28 cellular contexts compared by ENCODE assay signal in the genomic region with DNA sequence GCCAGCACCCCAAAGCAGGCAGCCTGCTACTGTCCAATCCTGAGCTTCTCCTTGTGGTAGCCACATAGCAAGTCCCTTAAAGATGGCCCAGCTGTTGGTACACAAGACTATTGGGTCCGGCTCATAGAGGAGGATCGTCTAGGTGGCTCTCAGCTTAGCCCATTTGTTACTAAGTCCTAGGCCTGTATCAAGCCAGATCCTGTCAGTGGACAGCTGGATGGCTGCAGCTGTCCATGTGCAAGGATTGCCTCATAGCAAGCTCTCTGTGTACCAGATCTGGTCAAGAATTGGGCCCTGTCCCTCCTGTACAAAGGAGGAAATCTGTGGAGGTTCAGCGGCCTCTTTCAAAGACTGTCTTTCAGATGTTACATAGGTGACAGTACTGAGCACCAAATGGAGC.
"Had no signal": no experiment of that assay in that cellular context is flagged by ENCODE, and none has a peak within 500 bp of the region (broad histone marks: within the 10 kb centered on the region; RNA-seq: fewer than 3 reads in every experiment).

No MANE protein-coding gene starts in this region.

- H3K4me3 ChIP-seq: ascending aorta, cardiac muscle cell had no signal

- H3K27me3 ChIP-seq: ascending aorta, cardiac muscle cell had no signal

- H3K27ac ChIP-seq: ascending aorta, cardiac muscle cell, VCaP had no signal

- H3K36me3 ChIP-seq: ascending aorta, cardiac muscle cell had no signal

- ATAC-seq: activated CD8-positive, alpha-beta T cell treated with anti-CD3 and anti-CD28 coated beads for 36 hours; activated naive CD8-positive, alpha-beta T cell treated with anti-CD3 and anti-CD28 coated beads, Interleukin-2, amount 50 U/mL, for 24 hours; activated T-cell treated with anti-CD3 and anti-CD28 coated beads, Interleukin-2, amount 50 U/mL, for 4 hours had no signal

- DNase-seq: activated B cell treated with CpG ODN at 0.5 μM for 24 hours; activated CD4-positive, alpha-beta memory T cell treated with anti-CD3 and anti-CD28 coated beads for 36 hours; activated CD4-positive, alpha-beta T cell treated with anti-CD3 and anti-CD28 coated beads for 4 hours; activated CD4-positive, alpha-beta T cell treated with anti-CD3 and anti-CD28 coated beads, Interleukin-2, amount 10 ng/mL, durations not matched to agents 24 days and 14 days; activated CD4-positive, alpha-beta T cell treated with anti-CD3 and anti-CD28 coated beads, Interleukin-2, amount 50 U/mL, for 1 hour; activated CD4-positive, alpha-beta T cell treated with anti-CD3 and anti-CD28 coated beads, Interleukin-2, amount 50 U/mL, for 4 hours; activated CD4-positive, CD25-positive, alpha-beta regulatory T cell treated with anti-CD3 and anti-CD28 coated beads, Interleukin-2, amount 50 U/mL, for 72 hours; activated CD8-positive, alpha-beta memory T cell treated with anti-CD3 and anti-CD28 coated beads, Interleukin-2, amount 50 U/mL, for 4 hours; activated CD8-positive, alpha-beta T cell treated with anti-CD3 and anti-CD28 coated beads for 36 hours; activated effector memory CD4-positive, alpha-beta T cell treated with Interleukin-2 at 50 U/mL for 16 hours; activated gamma-delta T cell; activated naive CD4-positive, alpha-beta T cell treated with anti-CD3 and anti-CD28 coated beads, Interleukin-2, amount 10 ng/mL, durations not matched to agents 7 days and 5 days; activated naive CD4-positive, alpha-beta T cell treated with Interleukin-2 at 50 U/mL for 16 hours; activated naive CD8-positive, alpha-beta T cell treated with anti-CD3 and anti-CD28 coated beads, Interleukin-2, amount 10 ng/mL, durations not matched to agents 7 days and 5 days; activated naive CD8-positive, alpha-beta T cell treated with anti-CD3 and anti-CD28 coated beads, Interleukin-2, amount 50 U/mL, for 24 hours; activated T-cell treated with anti-CD3 and anti-CD28 coated beads for 4 hours; activated T-cell treated with anti-CD3 and anti-CD28 coated beads, Interleukin-2, amount 50 U/mL, for 1 hour; activated T-cell treated with anti-CD3 and anti-CD28 coated beads, Interleukin-2, amount 50 U/mL, for 4 hours; amygdala; anterior cingulate cortex; caudate nucleus; cerebellar nuclear complex; T-helper 1 cell; T-helper 2 cell; T-helper 9 cell had no signal

- H3K4me1 ChIP-seq: ascending aorta had no signal

- H3K9me3 ChIP-seq: ascending aorta had no signal
